10 cellular contexts compared by ENCODE assay signal in genomic region chr5:110414360-110414759, GRCh38.
DNase-seq lines count a peak whose midpoint lies in the region; ATAC-seq and TF ChIP-seq lines count a peak whose summit lies in the region.
"Had no signal": no experiment of that assay in that cellular context is flagged by ENCODE, and none has a peak within 500 bp of the region (broad histone marks: within the 10 kb centered on the region; RNA-seq: fewer than 3 reads in every experiment).

No MANE protein-coding gene starts in this region.

- no peaks in the 10 kb centered on the region for H3K9me3 ChIP-seq in sigmoid colon

- no peaks in the 10 kb centered on the region for H3K27me3 ChIP-seq in sigmoid colon

- DNase-seq in AG10803 (ENCODE audit: low read depth) = peak; percentile 42
- peak; percentile 16 for DNase-seq in RKO (ENCODE audit: low spot score)
- peak; percentile 24 for DNase-seq in iris pigment epithelial cell (ENCODE audit: low read depth)
- DNase-seq in NCI-H748 (lab: John Stamatoyannopoulos, UW; ENCODE audit: unreplicated experiment) = no peak
- no peak for DNase-seq in sigmoid colon
- DNase-seq: hippocampal formation, KBM-7 had no signal

- no peak overlapping the region for H3K4me3 ChIP-seq in AG10803 (ENCODE audit: low read length)
- no peak overlapping the region for H3K4me3 ChIP-seq in sigmoid colon

- H3K36me3 ChIP-seq in sigmoid colon = no peaks in the 10 kb centered on the region

- intact Hi-C loops in sigmoid colon (cut with DNase I) = no loop called here

- TF ChIP-seq EP300 in sigmoid colon (IDR thresholded peaks at IDR 0.05) = no peak

- no peak for TF ChIP-seq POLR2A in sigmoid colon (IDR thresholded peaks at IDR 0.05)

- H3K4me1 ChIP-seq in sigmoid colon = no peaks in the 10 kb centered on the region

- 43 to 49% methylated on average over 2 of the region's 2 CpGs for whole genome bisulfite sequencing in sigmoid colon, 2 donors

- ATAC-seq in GM18909 (IDR thresholded peaks at IDR 0.05; ENCODE audit: poor library complexity, unreplicated experiment) (peak; percentile 57), HG03045 (IDR thresholded peaks at IDR 0.05; ENCODE audit: unreplicated experiment) (no peak), esophagus mucosa (no peak)

- peak; percentile 66 for TF ChIP-seq CTCF in AG10803 (conservative IDR thresholded peaks at IDR 0.05; ENCODE audit: low read length)
- TF ChIP-seq CTCF in sigmoid colon (IDR thresholded peaks at IDR 0.05) = peak in 1 of 4 experiments; percentile 18

- H3K27ac ChIP-seq in sigmoid colon = no peak overlapping the region

Comparison
In these comparisons a context has a peak if more than half of its experiments do, and no peak if none do; other contexts are left out.
1. DNase-seq: peak in AG10803 (single experiment), RKO (single experiment) and iris pigment epithelial cell (single experiment); none in NCI-H748 (single experiment) and sigmoid colon (single experiment).